ENCODE assay signal across 11 cellular contexts in genomic region chr13:99046851-99047250, GRCh38.
A peak's percentile ranks its signal among the peaks of the same experiment; 100 is the strongest.
DNase-seq lines count a peak whose midpoint lies in the region; ATAC-seq and TF ChIP-seq lines count a peak whose summit lies in the region.
"Had no signal": no experiment of that assay in that cellular context is flagged by ENCODE, and none has a peak within 500 bp of the region (broad histone marks: within the 10 kb centered on the region; RNA-seq: fewer than 3 reads in every experiment).

No MANE protein-coding gene starts in this region.

- H4K20me1 ChIP-seq in BLaER1: peaks cover 82% of the 10 kb centered on the region

- H3K27ac ChIP-seq in BLaER1: no peak overlapping the region
- H3K27ac ChIP-seq in naive thymus-derived CD4-positive, alpha-beta T cell (ENCODE audit: low read depth, low read length): peak overlapping the region; percentile 70

- peaks cover 64% of the 10 kb centered on the region for H3K4me1 ChIP-seq in BLaER1
- H3K4me1 ChIP-seq in naive thymus-derived CD4-positive, alpha-beta T cell (ENCODE audit: control insufficient read depth in 2 of 2, insufficient read depth in 2 of 2, low read length in 2 of 2): peaks cover 87 to 93% of the 10 kb centered on the region in 2 donors

- peak overlapping the region; percentile 78 for H3K27ac Mint-ChIP-seq in HFFc6
- peak overlapping the region; percentile 90 for H3K27ac Mint-ChIP-seq in MCF 10A (ENCODE audit: low read depth, unreplicated experiment)
- H3K27ac Mint-ChIP-seq in naive thymus-derived CD4-positive, alpha-beta T cell: peak overlapping the region; percentile 85 to 97 (median 94)
- H3K27ac Mint-ChIP-seq: GM23338 had no signal

- intact Hi-C loops in MCF 10A (cut with micrococcal nuclease): loop anchor here (1.0 kb wide), 1 partner anchor 40 kb away; no protein-coding TSS in a partner anchor
- intact Hi-C loops in naive thymus-derived CD4-positive, alpha-beta T cell (cut with micrococcal nuclease): loop anchor here (1.0 kb wide), 8 partner anchors 7 to 52 kb away; no protein-coding TSS in a partner anchor

- CTCF ChIA-PET in MCF 10A (lab: Yijun Ruan, JAX): interaction anchor here (0.8 to 4.9 kb wide), 4 partner anchors 13 to 218 kb away, joined by 3 to 30 read pairs (median 4); no protein-coding TSS in a partner anchor
- CTCF ChIA-PET in naive thymus-derived CD4-positive, alpha-beta T cell (lab: Charles Lee): interaction anchor here (0.6 to 2.2 kb wide), 5 partner anchors 8 to 395 kb away, joined by 3 to 8 read pairs (median 3); no protein-coding TSS in a partner anchor

- DNase-seq in HFFc6 (peak; percentile 26), MCF 10A (ENCODE audit: unreplicated experiment) (no peak), germinal center (ENCODE audit: low spot score) (no peak), GF-D8 (lab: John Stamatoyannopoulos, UW) (no peak)
- no peak for DNase-seq in naive thymus-derived CD4-positive, alpha-beta T cell
- no peak for DNase-seq in effector CD4-positive, alpha-beta T cell
- DNase-seq: NCI-H748 treated with DMSO at 0.1 percent for 48 hours had no signal

- no peaks in the 10 kb centered on the region for H3K9me3 ChIP-seq in BLaER1
- H3K9me3 ChIP-seq in naive thymus-derived CD4-positive, alpha-beta T cell (ENCODE audit: control insufficient read depth in 2 of 3, low read length in 3 of 3): no peaks in the 10 kb centered on the region
- H3K9me3 ChIP-seq: Caco-2 had no signal

- no peak overlapping the region for H3K9ac ChIP-seq in BLaER1

- H3K27me3 Mint-ChIP-seq in HFFc6 (ENCODE audit: insufficient read depth) (no peaks in the 10 kb centered on the region; the same call in 1 of the 2 replicates), MCF 10A (ENCODE audit: insufficient read depth, unreplicated experiment) (no peaks in the 10 kb centered on the region)
- peaks cover 0 to 15% (median 0%) of the 10 kb centered on the region in 5 donors for H3K27me3 Mint-ChIP-seq in naive thymus-derived CD4-positive, alpha-beta T cell

- H3K27me3 ChIP-seq in BLaER1: peaks cover 46% of the 10 kb centered on the region
- no peaks in the 10 kb centered on the region for H3K27me3 ChIP-seq in naive thymus-derived CD4-positive, alpha-beta T cell (ENCODE audit: control insufficient read depth in 2 of 2, insufficient read depth in 2 of 2, low read length in 2 of 2)

- no peaks in the 10 kb centered on the region for H3K36me3 ChIP-seq in BLaER1
- no peaks in the 10 kb centered on the region for H3K36me3 ChIP-seq in naive thymus-derived CD4-positive, alpha-beta T cell (ENCODE audit: control insufficient read depth in 2 of 3, insufficient read depth in 3 of 3, low read length in 3 of 3)

- H3K9me3 Mint-ChIP-seq in HFFc6 (no peaks in the 10 kb centered on the region), MCF 10A (ENCODE audit: unreplicated experiment) (no peaks in the 10 kb centered on the region)
- H3K9me3 Mint-ChIP-seq in naive thymus-derived CD4-positive, alpha-beta T cell: peaks cover 0 to 5% (median 0%) of the 10 kb centered on the region in 11 donors
- H3K9me3 Mint-ChIP-seq: GM23338 had no signal

- no peak for TF ChIP-seq CTCF in HFFc6 (IDR thresholded peaks at IDR 0.05)
- TF ChIP-seq CTCF in MCF 10A (IDR thresholded peaks at IDR 0.05; ENCODE audit: unreplicated experiment): no peak

- H3K36me3 Mint-ChIP-seq in HFFc6 (ENCODE audit: low read depth) (peaks cover 11% of the 10 kb centered on the region; the same call in 1 of the 2 replicates), MCF 10A (ENCODE audit: insufficient read depth, unreplicated experiment) (no peaks in the 10 kb centered on the region)
- peaks cover 0 to 31% (median 0%) of the 10 kb centered on the region in 5 donors for H3K36me3 Mint-ChIP-seq in naive thymus-derived CD4-positive, alpha-beta T cell

- no peak for ATAC-seq in naive thymus-derived CD4-positive, alpha-beta T cell
- ATAC-seq in HG02973 (IDR thresholded peaks at IDR 0.05; ENCODE audit: unreplicated experiment): no peak
- ATAC-seq: GM23338 had no signal

- H3K4me3 ChIP-seq in BLaER1: no peak overlapping the region
- H3K4me3 ChIP-seq in naive thymus-derived CD4-positive, alpha-beta T cell (ENCODE audit: low read length): peak overlapping the region; percentile 27
- H3K4me3 ChIP-seq: GM23338 had no signal

- H3K4me2 ChIP-seq in BLaER1: peak overlapping the region; percentile 71
- H3K4me2 ChIP-seq: GM23338 had no signal

- H3K4me3 Mint-ChIP-seq in HFFc6 (peak overlapping the region; percentile 75), MCF 10A (ENCODE audit: unreplicated experiment) (peak overlapping the region; percentile 66)
- H3K4me3 Mint-ChIP-seq in naive thymus-derived CD4-positive, alpha-beta T cell: peak overlapping the region in 9 of 10 donors; percentile 74 to 88 (median 80)
- H3K4me3 Mint-ChIP-seq: GM23338 had no signal

- POLR2A ChIA-PET in MCF 10A (lab: Yijun Ruan, JAX): interaction anchor here (0.8 to 9.7 kb wide), 10 partner anchors 9 to 157 kb away, joined by 3 to 74 read pairs (median 9); partner anchors contain the start of genes DOCK9 and UBAC2
- POLR2A ChIA-PET in naive thymus-derived CD4-positive, alpha-beta T cell (lab: Charles Lee): interaction anchor here (0.6 to 5.7 kb wide), 10 partner anchors 9 to 1613 kb away, joined by 3 to 70 read pairs (median 4); partner anchors contain the start of gene RAP2A

- H3K4me1 Mint-ChIP-seq in HFFc6 (ENCODE audit: low read depth) (peaks cover 77% of the 10 kb centered on the region), MCF 10A (ENCODE audit: insufficient read depth, unreplicated experiment) (peaks cover 45% of the 10 kb centered on the region)
- H3K4me1 Mint-ChIP-seq in naive thymus-derived CD4-positive, alpha-beta T cell: peaks cover 71 to 100% (median 94%) of the 10 kb centered on the region in 7 donors

- BruUV-seq in MCF 10A (replicated peaks; lab: Mats Ljungman, UMichigan): no TSS peak
